ENCODE assay signal across 8 cellular contexts in the genomic region with DNA sequence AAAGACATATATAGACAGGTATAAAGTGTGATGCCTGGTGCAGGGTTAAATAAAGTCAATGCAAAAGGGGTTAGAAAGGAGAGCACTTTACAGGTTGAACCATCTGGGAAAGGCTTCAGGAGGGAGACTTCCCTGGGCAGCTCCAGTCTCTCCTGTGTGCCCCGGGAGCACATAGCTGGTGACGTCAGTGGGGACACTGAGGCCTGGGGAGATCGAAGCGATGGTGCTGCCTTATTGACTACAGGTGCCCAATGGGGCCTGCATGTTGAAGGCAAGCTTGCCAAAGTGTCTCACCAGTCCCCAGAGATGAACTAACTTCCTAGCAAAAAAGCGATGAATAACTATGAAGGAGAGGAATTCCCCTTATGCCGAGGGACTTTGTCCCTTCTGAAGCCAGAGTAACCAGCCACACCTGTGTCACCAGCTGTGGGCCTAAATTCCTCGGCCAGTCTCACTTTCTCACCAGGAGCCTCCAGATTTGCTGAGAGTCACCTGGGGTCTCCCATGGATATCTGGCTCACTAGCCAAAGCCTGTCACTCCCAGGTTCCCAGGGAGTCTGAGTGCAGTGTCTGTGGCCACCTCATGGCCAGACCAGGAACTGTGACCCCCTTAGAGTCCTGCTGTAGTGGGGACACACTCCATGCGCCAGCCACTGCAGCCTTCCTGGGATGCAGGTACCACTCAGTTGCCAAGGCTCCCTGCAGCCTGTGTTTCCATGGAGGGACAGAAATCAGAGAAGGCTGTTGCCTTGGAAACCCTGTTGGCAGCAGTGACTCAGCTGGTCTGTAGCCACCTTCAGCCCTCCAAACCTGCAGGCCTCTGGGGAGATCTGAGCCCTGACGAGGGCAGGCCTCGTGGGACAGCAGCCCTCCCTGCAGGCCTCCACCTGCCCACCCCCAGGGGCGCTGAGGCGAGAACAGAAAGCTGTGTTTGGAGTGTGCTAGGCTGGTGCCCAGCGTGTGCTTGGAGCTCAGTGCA.
DNase-seq lines count a peak whose midpoint lies in the region; ATAC-seq and TF ChIP-seq lines count a peak whose summit lies in the region.

No MANE protein-coding gene starts in this region.

- DNase-seq in DMS79 treated with DMSO at 0.1 percent for 48 hours (lab: John Stamatoyannopoulos, UW) (peak; percentile 61), RWPE1 (ENCODE audit: low spot score) (no peak), left lobe of liver (ENCODE audit: low spot score) (peak; percentile 30), GM20000 (ENCODE audit: low spot score) (no peak), SKM-1 (lab: John Stamatoyannopoulos, UW; ENCODE audit: unreplicated experiment) (no peak)

- ATAC-seq in HG02981 (IDR thresholded peaks at IDR 0.05; ENCODE audit: unreplicated experiment), result peak; percentile 45
- no peak for ATAC-seq in left lobe of liver
- no peak for ATAC-seq in HG02973 (IDR thresholded peaks at IDR 0.05; ENCODE audit: unreplicated experiment)
- ATAC-seq in HG03520 (IDR thresholded peaks at IDR 0.05; ENCODE audit: unreplicated experiment), result no peak

- CTCF ChIA-PET in RWPE1 (lab: Yijun Ruan, JAX), result interaction anchor here (0.6 to 1.1 kb wide), 2 partner anchors 68 to 191 kb away, joined by 3 to 5 read pairs; no protein-coding TSS in a partner anchor

- H3K27ac ChIP-seq in RWPE1, result no peak overlapping the region

- POLR2A ChIA-PET in RWPE1 (lab: Yijun Ruan, JAX; ENCODE audit: low non-redundant PET), result no interaction called here

- 0 out of 2 replicates have a peak, but pooled peaks have one; percentile 11 for TF ChIP-seq CTCF in RWPE1 (conservative IDR thresholded peaks at IDR 0.05; ENCODE audit: low read depth)
- no peak for TF ChIP-seq CTCF in GM20000 (IDR thresholded peaks at IDR 0.05; ENCODE audit: extremely low read depth, missing control alignments)

Comparison
In these comparisons a context has a peak if more than half of its experiments do, and no peak if none do; other contexts are left out.
1. DNase-seq: peak in DMS79 treated with DMSO at 0.1 percent for 48 hours (single experiment) and left lobe of liver (single experiment); none in RWPE1 (single experiment), GM20000 (single experiment) and SKM-1 (single experiment).